In the genomic region with DNA sequence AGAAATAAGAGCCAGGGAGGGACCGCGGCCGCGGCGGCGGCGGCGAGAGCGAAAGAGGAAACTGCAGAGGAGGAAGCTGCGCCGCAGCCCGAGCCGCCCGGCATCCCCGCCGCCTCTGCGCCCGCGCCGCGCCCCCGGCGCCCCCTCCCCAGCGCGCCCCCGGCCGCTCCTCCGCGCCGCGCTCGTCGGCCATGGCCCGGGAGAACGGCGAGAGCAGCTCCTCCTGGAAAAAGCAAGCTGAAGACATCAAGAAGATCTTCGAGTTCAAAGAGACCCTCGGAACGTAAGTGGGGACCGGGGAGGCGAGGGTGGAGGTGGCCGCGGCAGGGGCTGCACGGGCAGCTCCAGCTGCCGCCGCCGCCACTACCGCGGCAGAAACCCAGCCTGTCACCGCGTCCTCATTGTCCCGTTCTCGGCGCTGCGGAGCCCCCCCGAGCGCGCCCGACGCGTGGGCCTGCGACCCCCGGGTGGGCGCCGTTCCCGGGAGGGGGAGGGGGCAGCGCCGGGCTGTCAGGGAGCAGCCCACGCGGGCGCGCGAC, we compare ENCODE assay signal across 8 cellular contexts. TPM values are rescaled to one million over a fixed set of nuclear protein-coding genes. Genes with fewer than 3 reads are reported as not detected.
DNase-seq lines count a peak whose midpoint lies in the region; ATAC-seq, FAIRE-seq and TF ChIP-seq lines count a peak whose summit lies in the region.

No MANE protein-coding gene starts in this region.

- no peaks in the 10 kb centered on the region for H3K79me1 ChIP-seq in H1 (ENCODE audit: low read depth, low read length)

- peak overlapping the region; percentile 87 for H3K27ac ChIP-seq in CD4-positive, CD25-positive, alpha-beta regulatory T cell (ENCODE audit: insufficient read depth, low read length, poor library complexity, severe bottlenecking)
- H3K27ac ChIP-seq in Karpas-422 (ENCODE audit: low read length): no peak overlapping the region
- H3K27ac ChIP-seq in H1 (ENCODE audit: low read depth, low read length): no peak overlapping the region; the same call in 1 of the 2 replicates
- no peak overlapping the region for H3K27ac ChIP-seq in osteoblast (ENCODE audit: low read depth, low read length)

- no peaks in the 10 kb centered on the region for H3K36me3 ChIP-seq in CD4-positive, CD25-positive, alpha-beta regulatory T cell (ENCODE audit: control insufficient read depth, insufficient read depth, low read length)
- H3K36me3 ChIP-seq in Karpas-422 (ENCODE audit: insufficient read depth, low read length) (no peaks in the 10 kb centered on the region), H1 (ENCODE audit: control insufficient read depth in 2 of 4, insufficient read depth in 4 of 4, low read length in 3 of 4) (no peaks in the 10 kb centered on the region), osteoblast (ENCODE audit: insufficient read depth, low read length) (no peaks in the 10 kb centered on the region)

- H2BK12ac ChIP-seq in H1 (ENCODE audit: low read depth, low read length): 0 out of 2 replicates have a peak overlapping the region, but pooled peaks have one; percentile 45

- H2BK20ac ChIP-seq in H1 (ENCODE audit: low read length): no peak overlapping the region

- H4K20me1 ChIP-seq in Karpas-422 (ENCODE audit: insufficient read depth, low read depth, low read length) (no peaks in the 10 kb centered on the region), H1 (replicated peaks in 1 of 2; ENCODE audit: control insufficient read depth in 1 of 2, insufficient read depth in 2 of 2, low read length in 2 of 2) (peaks cover 0 to 3% of the 10 kb centered on the region in 2 experiments), osteoblast (ENCODE audit: insufficient read depth, low read length) (no peaks in the 10 kb centered on the region)

- peak overlapping the region; percentile 92; the same call in 1 of the 2 replicates for H2AFZ ChIP-seq in Karpas-422 (ENCODE audit: low read length)
- H2AFZ ChIP-seq in H1 (ENCODE audit: low read length): peak overlapping the region; percentile 77; the same call in 1 of the 2 replicates
- H2AFZ ChIP-seq in osteoblast (ENCODE audit: low read length): peak overlapping the region; percentile 91

- peaks cover 28% of the 10 kb centered on the region for H3K4me1 ChIP-seq in CD4-positive, CD25-positive, alpha-beta regulatory T cell (ENCODE audit: control insufficient read depth, insufficient read depth, low read length, poor library complexity, severe bottlenecking)
- H3K4me1 ChIP-seq in Karpas-422 (ENCODE audit: low read length) (peaks cover 11% of the 10 kb centered on the region), H1 (replicated peaks in 1 of 4; ENCODE audit: control insufficient read depth in 3 of 4, insufficient read depth in 4 of 4, low read length in 3 of 4) (peaks cover 8 to 24% (median 9%) of the 10 kb centered on the region in 4 experiments), osteoblast (ENCODE audit: insufficient read depth, low read length) (peaks cover 11% of the 10 kb centered on the region)

- no peak for ATAC-seq in CD4-positive, CD25-positive, alpha-beta regulatory T cell (ENCODE audit: low read depth in 2 of 2)
- ATAC-seq in GM21423 (IDR thresholded peaks at IDR 0.05; ENCODE audit: unreplicated experiment): peak; percentile 45

- H3K79me2 ChIP-seq in Karpas-422 (ENCODE audit: low read length): no peaks in the 10 kb centered on the region
- H3K79me2 ChIP-seq in H1 (ENCODE audit: control insufficient read depth in 1 of 2, insufficient read depth in 2 of 2, low read length in 2 of 2): peaks cover 0 to 10% of the 10 kb centered on the region in 2 experiments; a peak in 2 of 4 replicates
- H3K79me2 ChIP-seq in osteoblast (ENCODE audit: insufficient read depth, low read length): peaks cover 2% of the 10 kb centered on the region

- H3K9ac ChIP-seq in Karpas-422 (ENCODE audit: low read length) (peak overlapping the region; percentile 70), H1 (replicated peaks in 1 of 4; ENCODE audit: extremely low read depth in 1 of 4, low read depth in 3 of 4, low read length in 3 of 4) (peak overlapping the region in 3 of 4 experiments; percentile 29 to 63 (median 48); a peak in 6 of 7 replicates)

- H3K36me3 Mint-ChIP-seq in CD4-positive, CD25-positive, alpha-beta regulatory T cell: peaks cover 6% of the 10 kb centered on the region

- no peak for TF ChIP-seq POLR2A in H1 (IDR thresholded peaks at IDR 0.05; ENCODE audit: control extremely low read depth in 1 of 2, low read depth in 2 of 2, low read length in 2 of 2)

- FAIRE-seq in H1 (lab: Jason Lieb, UNC): no peak

- H3K4me2 ChIP-seq in Karpas-422 (ENCODE audit: low read depth, low read length, poor library complexity, severe bottlenecking): peak overlapping the region; percentile 92
- H3K4me2 ChIP-seq in H1 (ENCODE audit: insufficient read depth in 1 of 2, low read depth in 2 of 2, low read length in 2 of 2): peak overlapping the region; percentile 97 to 100
- H3K4me2 ChIP-seq in osteoblast (ENCODE audit: insufficient read depth, low read length): peak overlapping the region; percentile 99

- peak overlapping the region; percentile 97 to 99 (median 98) for H3K4me3 Mint-ChIP-seq in CD4-positive, CD25-positive, alpha-beta regulatory T cell

- peaks cover 12 to 45% (median 29%) of the 10 kb centered on the region in 4 donors for H3K4me1 Mint-ChIP-seq in CD4-positive, CD25-positive, alpha-beta regulatory T cell

- H3K9me2 ChIP-seq in Karpas-422 (replicated peaks; ENCODE audit: insufficient read depth, low read length): no peaks in the 10 kb centered on the region

- TF ChIP-seq EP300 in H1 (IDR thresholded peaks at IDR 0.05; ENCODE audit: borderline replicate concordance in 1 of 2, low read depth in 2 of 2, low read length in 2 of 2): no peak; a peak in 1 of 3 replicates

- no peak overlapping the region for H3K4ac ChIP-seq in H1 (replicated peaks; ENCODE audit: insufficient read length, low read depth, low read length)

- 1% methylated on average over 28 of the region's 73 CpGs; no CpG with 5 or more reads in 1 of the 2 experiments for WGBS in H1 (ENCODE audit: extremely low coverage in 1 of 2, insufficient coverage in 1 of 2, insufficient read length in 1 of 2, insufficient replicate concordance in 2 of 2, low coverage in 1 of 2, low lambda C conversion rate in 2 of 2, missing lambda C conversion rate in 1 of 2), 2 experiments

- TF ChIP-seq CTCF in H1 (IDR thresholded peaks at IDR 0.05; ENCODE audit: control extremely low read depth in 1 of 3, insufficient read depth in 1 of 3, low read depth in 1 of 3, low read length in 3 of 3) (no peak), osteoblast (IDR thresholded peaks at IDR 0.05; ENCODE audit: extremely low read depth, low read depth, low read length) (no peak)

- H2BK5ac ChIP-seq in H1 (ENCODE audit: low read depth, low read length): peak overlapping the region; percentile 11; the same call in 1 of the 2 replicates

- POLR2A ChIA-PET in H1 (lab: Charles Lee; ENCODE audit: partially characterized antibody): interaction anchor here (0.7 to 1.0 kb wide), 2 partner anchors 15 to 137 kb away, joined by 3 read pairs; no protein-coding TSS in a partner anchor

- H3K56ac ChIP-seq in H1 (replicated peaks; ENCODE audit: insufficient read length, low read depth, low read length): no peak overlapping the region

- peaks cover 7% of the 10 kb centered on the region for H3K27me3 Mint-ChIP-seq in CD4-positive, CD25-positive, alpha-beta regulatory T cell

- H4K8ac ChIP-seq in H1 (ENCODE audit: extremely low read depth, insufficient read depth, low read length): peak overlapping the region; percentile 72

- H3K27me3 ChIP-seq in CD4-positive, CD25-positive, alpha-beta regulatory T cell (ENCODE audit: control insufficient read depth, insufficient read depth, low read length): no peaks in the 10 kb centered on the region
- H3K27me3 ChIP-seq in Karpas-422 (ENCODE audit: low read length) (no peaks in the 10 kb centered on the region), H1 (replicated peaks in 1 of 4; ENCODE audit: control insufficient read depth in 3 of 4, extremely low read depth in 1 of 4, insufficient read depth in 3 of 4, low read length in 3 of 4) (peaks cover 0 to 27% (median 24%) of the 10 kb centered on the region in 4 experiments; a peak in 6 of 7 replicates), osteoblast (ENCODE audit: insufficient read depth, low read length) (peaks cover 5% of the 10 kb centered on the region)

- no peak for TF ChIP-seq RAD21 in H1 (IDR thresholded peaks at IDR 0.05 in 1 of 2, conservative IDR thresholded peaks at IDR 0.05 in 1 of 2; ENCODE audit: low read depth in 2 of 2, low read length in 2 of 2)

- peak overlapping the region; percentile 52 for H3K14ac ChIP-seq in H1 (ENCODE audit: insufficient read length)

- peak overlapping the region; percentile 95 for H4K91ac ChIP-seq in H1 (replicated peaks; ENCODE audit: insufficient read length, low read length)

- H2BK120ac ChIP-seq in H1 (replicated peaks; ENCODE audit: low read depth, low read length): no peak overlapping the region

- peak overlapping the region; percentile 88 for H4K5ac ChIP-seq in H1 (ENCODE audit: insufficient read length, low read depth, low read length)

- H3K4me3 ChIP-seq in CD4-positive, CD25-positive, alpha-beta regulatory T cell (ENCODE audit: low read depth, low read length): peak overlapping the region; percentile 93
- H3K4me3 ChIP-seq in Karpas-422 (ENCODE audit: low read length) (peak overlapping the region; percentile 76), H1 (ENCODE audit: extremely low read depth in 1 of 4, insufficient read depth in 2 of 4, low read depth in 3 of 4, low read length in 4 of 4) (peak overlapping the region; percentile 56 to 96 (median 86)), osteoblast (ENCODE audit: insufficient read depth, low read length) (peak overlapping the region; percentile 84)

- H2AK5ac ChIP-seq in H1 (ENCODE audit: low read depth, low read length): no peak overlapping the region

- DNase-seq in CD4-positive, CD25-positive, alpha-beta regulatory T cell: no peak
- no peak for DNase-seq in Karpas-422
- DNase-seq in H1 (ENCODE audit: low read depth in 1 of 2, low spot score in 2 of 2): no peak
- DNase-seq in osteoblast (ENCODE audit: insufficient read length, low spot score, missing footprints): no peak
- no peak for DNase-seq in GM19240 (ENCODE audit: insufficient read length, low spot score)
- DNase-seq in AG08395 (ENCODE audit: low spot score): no peak
- no peak for DNase-seq in NCI-H748 treated with DMSO at 0.1 percent for 48 hours (lab: John Stamatoyannopoulos, UW)

- no peaks in the 10 kb centered on the region for H3K9me3 ChIP-seq in CD4-positive, CD25-positive, alpha-beta regulatory T cell (ENCODE audit: control insufficient read depth in 2 of 2, low read length in 2 of 2)
- H3K9me3 ChIP-seq in Karpas-422 (ENCODE audit: low read length) (no peaks in the 10 kb centered on the region), H1 (ENCODE audit: insufficient read depth in 2 of 2, low read depth in 1 of 2, low read length in 1 of 2) (no peaks in the 10 kb centered on the region), osteoblast (ENCODE audit: low read depth, low read length) (no peaks in the 10 kb centered on the region)

- H3K27ac Mint-ChIP-seq in CD4-positive, CD25-positive, alpha-beta regulatory T cell: peak overlapping the region; percentile 94 to 97 (median 97)

- peak overlapping the region; percentile 84 for H3K18ac ChIP-seq in H1 (ENCODE audit: extremely low read depth, low read length)

- CTCF ChIA-PET in H1 (lab: Charles Lee; ENCODE audit: partially characterized antibody): interaction anchor here (0.5 to 1.8 kb wide), 5 partner anchors 16 to 368 kb away, joined by 3 to 4 read pairs (median 3); no protein-coding TSS in a partner anchor

- H2BK15ac ChIP-seq in H1 (ENCODE audit: low read length): no peak overlapping the region

- peaks cover 11% of the 10 kb centered on the region for H3K23me2 ChIP-seq in H1 (ENCODE audit: low read depth, low read length)

- H3K23ac ChIP-seq in H1 (ENCODE audit: insufficient read length): no peak overlapping the region

- H3K9me3 Mint-ChIP-seq in CD4-positive, CD25-positive, alpha-beta regulatory T cell: peaks cover 0 to 2% (median 0%) of the 10 kb centered on the region in 7 donors

RNA-seq across cellular contexts. Expression of gene CAMK1D, which starts 0.3 kb away (rescaled TPM):
- 25.3 TPM for total RNA-seq in CD4-positive, CD25-positive, alpha-beta regulatory T cell
- polyA plus RNA-seq in CD4-positive, CD25-positive, alpha-beta regulatory T cell: 1 to 10 TPM; 4.4 to 5.8 (median 5.0) TPM
- 0.11 and 0.63 TPM in 2 replicates for total RNA-seq in Karpas-422 (2014; rRNA removed; shearing (Covaris generic); ENCODE audit: low replicate concordance)
- 8.9 and 10.6 TPM in 2 replicates for total RNA-seq in H1 (2021; fragmentation: NEBNext Ultra II Directional; extraction: Animal tissue kit (Norgen Biotek cat#: 25700))
- 3.5 and 3.6 TPM in 2 replicates for polyA plus RNA-seq in H1 (2011; rRNA removed)
- polyA plus RNA-seq in H1 (2011; cell fraction: cytosol; rRNA removed): 4.5 TPM
- 4.1 TPM for polyA plus RNA-seq in H1 (2011; cell fraction: nucleus; rRNA removed)
- 6.4 to 8.3 TPM (median 6.7 TPM) in 4 replicates for polyA plus RNA-seq in H1 (2012, experiment 1 of 2)
- polyA plus RNA-seq in H1 (2012, experiment 2 of 2): 2.7 TPM
- polyA plus RNA-seq in H1 (2013, experiment 1 of 2): 4.8 TPM
- polyA plus RNA-seq in H1 (2013, experiment 2 of 2): 4.6 TPM
- polyA minus RNA-seq in H1 (2011; rRNA and poly(A)+ RNA removed): 6.3 and 6.8 TPM in 2 replicates
- polyA minus RNA-seq in H1 (2011; cell fraction: cytosol; rRNA and poly(A)+ RNA removed): 4.6 TPM
- 4.8 TPM for polyA minus RNA-seq in H1 (2011; cell fraction: nucleus; rRNA and poly(A)+ RNA removed)
- 10.6 and 11.2 TPM in 2 replicates for total RNA-seq in osteoblast
